ENCODE assay signal across 22 cellular contexts in the genomic region with DNA sequence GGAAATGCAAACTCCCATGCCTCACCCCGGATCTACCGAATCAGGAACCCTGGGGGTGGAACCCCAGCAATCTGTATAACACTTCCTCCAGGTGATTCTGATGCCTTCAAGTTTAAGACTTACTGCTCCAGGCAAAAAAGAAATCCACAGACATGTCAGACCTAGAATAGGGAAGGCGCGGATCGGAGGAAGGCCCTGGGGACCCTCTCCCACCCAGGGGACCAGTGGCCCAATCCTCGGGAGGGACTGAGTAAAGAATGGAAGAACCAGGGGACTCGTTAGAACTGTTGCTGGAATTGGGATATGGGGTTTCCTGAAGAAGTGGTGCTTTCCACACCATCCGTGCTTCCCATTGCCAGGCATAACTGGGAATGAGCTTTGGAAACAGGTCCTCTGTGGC.
A peak's percentile ranks its signal among the peaks of the same experiment; 100 is the strongest.
DNase-seq lines count a peak whose midpoint lies in the region; FAIRE-seq and TF ChIP-seq lines count a peak whose summit lies in the region.
"Had no signal": no experiment of that assay in that cellular context is flagged by ENCODE, and none has a peak within 500 bp of the region (broad histone marks: within the 10 kb centered on the region; RNA-seq: fewer than 3 reads in every experiment).

No MANE protein-coding gene starts in this region.

- intact Hi-C loops in esophagus squamous epithelium (cut with DNase I) = loop anchor here (10.0 kb wide), 1 partner anchor 57 kb away; no protein-coding TSS in a partner anchor
- intact Hi-C loops in posterior vena cava (cut with DNase I) = loop anchor here in 1 of 2 donors (10.0 kb wide), 1 partner anchor 97 kb away; a partner anchor contains a TSS
- intact Hi-C loops in sigmoid colon (cut with DNase I) = no loop called here

- H3K27ac ChIP-seq in ACC112 (ENCODE audit: low read depth, low read length) (peak overlapping the region; percentile 99), RWPE1 (peak overlapping the region; percentile 78), esophagus squamous epithelium (peak overlapping the region; percentile 83 to 91 (median 85)), sigmoid colon (no peak overlapping the region)

- H3K4me1 ChIP-seq in ACC112 (ENCODE audit: control insufficient read depth, insufficient read depth, low read length, unreplicated experiment) (peaks cover 81% of the 10 kb centered on the region), esophagus squamous epithelium (peaks cover 52 to 97% (median 68%) of the 10 kb centered on the region in 3 donors), sigmoid colon (peaks cover 0 to 47% (median 23%) of the 10 kb centered on the region in 4 donors)

- H3K9me3 ChIP-seq in esophagus squamous epithelium (no peaks in the 10 kb centered on the region), sigmoid colon (no peaks in the 10 kb centered on the region)
- H3K9me3 ChIP-seq: MG63, tibial nerve had no signal

- H2AFZ ChIP-seq in ACC112 (ENCODE audit: low read length, unreplicated experiment) = no peak overlapping the region

- no peaks in the 10 kb centered on the region for H3K27me3 ChIP-seq in ACC112 (ENCODE audit: insufficient read depth, low read length)
- no peaks in the 10 kb centered on the region for H3K27me3 ChIP-seq in esophagus squamous epithelium
- no peaks in the 10 kb centered on the region for H3K27me3 ChIP-seq in sigmoid colon
- H3K27me3 ChIP-seq: MG63, tibial nerve had no signal

- H3K79me2 ChIP-seq in ACC112 (ENCODE audit: control insufficient read depth, insufficient read depth, low read length, unreplicated experiment) = peaks cover 32% of the 10 kb centered on the region

- TF ChIP-seq POLR2A in esophagus squamous epithelium (IDR thresholded peaks at IDR 0.05) (no peak), sigmoid colon (IDR thresholded peaks at IDR 0.05) (no peak)

- CTCF ChIA-PET in RWPE1 (lab: Yijun Ruan, JAX) = interaction anchor here (0.7 to 1.1 kb wide), 2 partner anchors 10 to 15 kb away, joined by 3 read pairs; no protein-coding TSS in a partner anchor

- no peak for TF ChIP-seq EP300 in sigmoid colon (IDR thresholded peaks at IDR 0.05)

- no peak overlapping the region for H3K4me3 ChIP-seq in ACC112 (ENCODE audit: low read depth, low read length)
- no peak overlapping the region for H3K4me3 ChIP-seq in esophagus squamous epithelium
- no peak overlapping the region for H3K4me3 ChIP-seq in sigmoid colon
- H3K4me3 ChIP-seq: MG63, skin epidermis, tibial nerve had no signal

- DNase-seq in RWPE1 (ENCODE audit: low spot score) (no peak), esophagus squamous epithelium (lab: John Stamatoyannopoulos, UW) (no peak), posterior vena cava (ENCODE audit: low spot score) (peak; percentile 55), D721Med (ENCODE audit: insufficient read length, low spot score) (no peak), sigmoid colon (no peak), SK-N-DZ (ENCODE audit: low spot score) (no peak), cortex of kidney (lab: John Stamatoyannopoulos, UW) (no peak)
- DNase-seq: activated CD4-positive, alpha-beta T cell treated with anti-CD3 and anti-CD28 coated beads, Interleukin-2, amount 50 U/mL, for 4 hours; activated CD8-positive, alpha-beta memory T cell treated with anti-CD3 and anti-CD28 coated beads, Interleukin-2, amount 50 U/mL, for 48 hours; head of caudate nucleus; midbrain; NCI-H1436 treated with DMSO at 0.1 percent for 48 hours; NCI-H524; RPMI8226; stimulated activated CD4-positive, alpha-beta T cell treated with anti-CD3 and anti-CD28 coated beads, Interleukin-2, amount 100 ng/mL, for 48 hours; stimulated activated naive CD4-positive, alpha-beta T cell treated with Interleukin-2 at 50 U/mL for 16 hours; T-helper 9 cell had no signal

- H3K36me3 ChIP-seq in ACC112 (ENCODE audit: insufficient read depth, low read length) (peaks cover 5% of the 10 kb centered on the region; the same call in 1 of the 2 replicates), esophagus squamous epithelium (peaks cover 0 to 33% (median 0%) of the 10 kb centered on the region in 3 donors), sigmoid colon (peaks cover 0 to 5% (median 2%) of the 10 kb centered on the region in 4 donors)

- WGBS in esophagus squamous epithelium, 2 donors = 69 to 81% methylated on average over 7 of the region's 8 CpGs
- 69 to 85% methylated on average over 8 of the region's 8 CpGs for WGBS in sigmoid colon, 2 donors

- POLR2A ChIA-PET in RWPE1 (lab: Yijun Ruan, JAX; ENCODE audit: low non-redundant PET) = no interaction called here

- TF ChIP-seq CTCF in RWPE1 (conservative IDR thresholded peaks at IDR 0.05; ENCODE audit: low read depth) = no peak
- TF ChIP-seq CTCF in esophagus squamous epithelium (IDR thresholded peaks at IDR 0.05) = no peak
- no peak for TF ChIP-seq CTCF in D721Med (IDR thresholded peaks at IDR 0.05; ENCODE audit: insufficient read depth, missing control alignments)
- TF ChIP-seq CTCF in sigmoid colon (IDR thresholded peaks at IDR 0.05) = no peak

- no peak for FAIRE-seq in D721Med (lab: Jason Lieb, UNC)
- FAIRE-seq: A204.1 had no signal

Comparison
In these comparisons a context has a peak if more than half of its experiments do, and no peak if none do; other contexts are left out.
1. H3K27ac ChIP-seq: peak in ACC112 (single experiment), RWPE1 (single experiment) and esophagus squamous epithelium (4 of 4); none in sigmoid colon (0 of 4).